1 cellular context compared by ENCODE assay signal in the genomic region with DNA sequence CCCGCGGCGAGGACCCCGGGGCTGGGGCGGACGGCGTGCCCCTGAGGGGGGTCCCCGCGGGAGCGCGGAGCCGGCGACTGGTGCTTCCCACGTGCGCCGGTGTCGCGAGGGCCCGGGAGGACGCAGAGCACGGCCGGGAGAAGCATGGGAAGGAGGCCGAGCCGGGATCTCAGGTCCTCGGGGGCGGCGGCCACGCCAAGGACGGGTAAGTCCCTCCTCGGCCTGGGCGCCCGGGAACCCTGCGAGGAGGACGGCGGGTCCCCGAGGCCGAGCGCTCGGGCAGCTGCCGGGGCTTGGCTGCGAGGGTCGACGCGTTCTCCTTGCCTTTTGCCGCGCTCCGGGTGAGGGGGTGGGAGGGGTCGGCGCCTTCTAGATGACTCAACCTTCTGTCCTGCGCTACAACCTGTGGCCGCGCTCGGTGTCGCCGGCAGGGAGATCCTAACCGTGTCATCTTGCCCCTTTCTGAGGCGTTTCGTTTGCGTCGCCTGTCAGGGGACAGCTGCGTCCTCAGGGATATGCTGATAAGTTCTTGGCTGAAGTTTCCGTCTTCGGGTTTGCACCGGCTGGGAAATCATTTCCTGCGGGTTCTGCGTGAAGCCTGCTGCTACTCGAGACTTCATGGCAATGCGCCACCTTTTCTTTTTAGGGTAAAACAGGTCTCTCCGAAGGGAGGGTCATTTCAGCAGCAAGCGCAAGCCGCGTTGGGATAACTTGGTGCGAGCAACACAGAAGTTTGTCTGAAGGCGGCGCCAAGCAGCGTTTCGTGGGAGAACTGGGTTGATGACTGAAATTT.
TF ChIP-seq lines count a peak whose summit lies in the region.

No MANE protein-coding gene starts in this region.

TF ChIP-seq in K562, 482 proteins besides CTCF, POLR2A, EP300 and RAD21 (continued from another document and continues in another):
- TF ChIP-seq, protein P1, sequence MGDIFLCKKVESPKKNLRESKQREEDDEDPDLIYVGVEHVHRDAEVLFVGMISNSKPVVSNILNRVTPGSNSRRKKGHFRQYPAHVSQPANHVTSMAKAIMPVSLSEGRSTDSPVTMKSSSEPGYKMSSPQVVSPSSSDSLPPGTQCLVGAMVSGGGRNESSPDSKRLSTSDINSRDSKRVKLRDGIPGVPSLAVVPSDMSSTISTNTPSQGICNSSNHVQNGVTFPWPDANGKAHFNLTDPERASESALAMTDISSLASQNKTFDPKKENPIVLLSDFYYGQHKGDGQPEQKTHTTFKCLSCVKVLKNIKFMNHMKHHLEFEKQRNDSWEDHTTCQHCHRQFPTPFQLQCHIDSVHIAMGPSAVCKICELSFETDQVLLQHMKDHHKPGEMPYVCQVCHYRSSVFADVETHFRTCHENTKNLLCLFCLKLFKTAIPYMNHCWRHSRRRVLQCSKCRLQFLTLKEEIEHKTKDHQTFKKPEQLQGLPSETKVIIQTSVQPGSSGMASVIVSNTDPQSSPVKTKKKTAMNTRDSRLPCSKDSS (IDR thresholded peaks at IDR 0.05; ENCODE audit: low read depth, partially characterized antibody): no peak
- TF ChIP-seq PURB (CRISPR knock-in tag; IDR thresholded peaks at IDR 0.05; ENCODE audit: low read depth): no peak
- TF ChIP-seq, protein P2, sequence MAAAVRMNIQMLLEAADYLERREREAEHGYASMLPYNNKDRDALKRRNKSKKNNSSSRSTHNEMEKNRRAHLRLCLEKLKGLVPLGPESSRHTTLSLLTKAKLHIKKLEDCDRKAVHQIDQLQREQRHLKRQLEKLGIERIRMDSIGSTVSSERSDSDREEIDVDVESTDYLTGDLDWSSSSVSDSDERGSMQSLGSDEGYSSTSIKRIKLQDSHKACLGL (CRISPR knock-in tag; IDR thresholded peaks at IDR 0.05; ENCODE audit: borderline replicate concordance, poor library complexity, severe bottlenecking): peak; percentile 79
- TF ChIP-seq, protein P3, sequence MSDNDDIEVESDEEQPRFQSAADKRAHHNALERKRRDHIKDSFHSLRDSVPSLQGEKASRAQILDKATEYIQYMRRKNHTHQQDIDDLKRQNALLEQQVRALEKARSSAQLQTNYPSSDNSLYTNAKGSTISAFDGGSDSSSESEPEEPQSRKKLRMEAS (CRISPR knock-in tag; IDR thresholded peaks at IDR 0.05): no peak
- peak; percentile 17; the same call in 1 of the 2 replicates for TF ChIP-seq GABPB1 (CRISPR knock-in tag; IDR thresholded peaks at IDR 0.05)
- TF ChIP-seq, protein P4, sequence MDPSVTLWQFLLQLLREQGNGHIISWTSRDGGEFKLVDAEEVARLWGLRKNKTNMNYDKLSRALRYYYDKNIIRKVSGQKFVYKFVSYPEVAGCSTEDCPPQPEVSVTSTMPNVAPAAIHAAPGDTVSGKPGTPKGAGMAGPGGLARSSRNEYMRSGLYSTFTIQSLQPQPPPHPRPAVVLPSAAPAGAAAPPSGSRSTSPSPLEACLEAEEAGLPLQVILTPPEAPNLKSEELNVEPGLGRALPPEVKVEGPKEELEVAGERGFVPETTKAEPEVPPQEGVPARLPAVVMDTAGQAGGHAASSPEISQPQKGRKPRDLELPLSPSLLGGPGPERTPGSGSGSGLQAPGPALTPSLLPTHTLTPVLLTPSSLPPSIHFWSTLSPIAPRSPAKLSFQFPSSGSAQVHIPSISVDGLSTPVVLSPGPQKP (CRISPR knock-in tag; IDR thresholded peaks at IDR 0.05): no peak
- TF ChIP-seq SNIP1 (IDR thresholded peaks at IDR 0.05; ENCODE audit: low read depth): no peak
- TF ChIP-seq, protein P5, sequence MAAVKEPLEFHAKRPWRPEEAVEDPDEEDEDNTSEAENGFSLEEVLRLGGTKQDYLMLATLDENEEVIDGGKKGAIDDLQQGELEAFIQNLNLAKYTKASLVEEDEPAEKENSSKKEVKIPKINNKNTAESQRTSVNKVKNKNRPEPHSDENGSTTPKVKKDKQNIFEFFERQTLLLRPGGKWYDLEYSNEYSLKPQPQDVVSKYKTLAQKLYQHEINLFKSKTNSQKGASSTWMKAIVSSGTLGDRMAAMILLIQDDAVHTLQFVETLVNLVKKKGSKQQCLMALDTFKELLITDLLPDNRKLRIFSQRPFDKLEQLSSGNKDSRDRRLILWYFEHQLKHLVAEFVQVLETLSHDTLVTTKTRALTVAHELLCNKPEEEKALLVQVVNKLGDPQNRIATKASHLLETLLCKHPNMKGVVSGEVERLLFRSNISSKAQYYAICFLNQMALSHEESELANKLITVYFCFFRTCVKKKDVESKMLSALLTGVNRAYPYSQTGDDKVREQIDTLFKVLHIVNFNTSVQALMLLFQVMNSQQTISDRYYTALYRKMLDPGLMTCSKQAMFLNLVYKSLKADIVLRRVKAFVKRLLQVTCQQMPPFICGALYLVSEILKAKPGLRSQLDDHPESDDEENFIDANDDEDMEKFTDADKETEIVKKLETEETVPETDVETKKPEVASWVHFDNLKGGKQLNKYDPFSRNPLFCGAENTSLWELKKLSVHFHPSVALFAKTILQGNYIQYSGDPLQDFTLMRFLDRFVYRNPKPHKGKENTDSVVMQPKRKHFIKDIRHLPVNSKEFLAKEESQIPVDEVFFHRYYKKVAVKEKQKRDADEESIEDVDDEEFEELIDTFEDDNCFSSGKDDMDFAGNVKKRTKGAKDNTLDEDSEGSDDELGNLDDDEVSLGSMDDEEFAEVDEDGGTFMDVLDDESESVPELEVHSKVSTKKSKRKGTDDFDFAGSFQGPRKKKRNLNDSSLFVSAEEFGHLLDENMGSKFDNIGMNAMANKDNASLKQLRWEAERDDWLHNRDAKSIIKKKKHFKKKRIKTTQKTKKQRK (IDR thresholded peaks at IDR 0.05; ENCODE audit: borderline replicate concordance, low read depth, low read length): no peak
- peak; percentile 25; the same call in 1 of the 2 replicates for TF ChIP-seq TCF3 (CRISPR knock-in tag; IDR thresholded peaks at IDR 0.05)
- TF ChIP-seq SMAD3 (CRISPR knock-in tag; conservative IDR thresholded peaks at IDR 0.05): no peak
- TF ChIP-seq SAFB2 (IDR thresholded peaks at IDR 0.05; ENCODE audit: borderline replicate concordance, low read depth, low read length, severe bottlenecking): no peak
- TF ChIP-seq SMARCA5 (IDR thresholded peaks at IDR 0.05): no peak
- TF ChIP-seq, protein P6, sequence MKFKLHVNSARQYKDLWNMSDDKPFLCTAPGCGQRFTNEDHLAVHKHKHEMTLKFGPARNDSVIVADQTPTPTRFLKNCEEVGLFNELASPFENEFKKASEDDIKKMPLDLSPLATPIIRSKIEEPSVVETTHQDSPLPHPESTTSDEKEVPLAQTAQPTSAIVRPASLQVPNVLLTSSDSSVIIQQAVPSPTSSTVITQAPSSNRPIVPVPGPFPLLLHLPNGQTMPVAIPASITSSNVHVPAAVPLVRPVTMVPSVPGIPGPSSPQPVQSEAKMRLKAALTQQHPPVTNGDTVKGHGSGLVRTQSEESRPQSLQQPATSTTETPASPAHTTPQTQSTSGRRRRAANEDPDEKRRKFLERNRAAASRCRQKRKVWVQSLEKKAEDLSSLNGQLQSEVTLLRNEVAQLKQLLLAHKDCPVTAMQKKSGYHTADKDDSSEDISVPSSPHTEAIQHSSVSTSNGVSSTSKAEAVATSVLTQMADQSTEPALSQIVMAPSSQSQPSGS (CRISPR knock-in tag; IDR thresholded peaks at IDR 0.05): no peak
- peak; percentile 85 for TF ChIP-seq CREM (IDR thresholded peaks at IDR 0.05; ENCODE audit: low read depth)
- TF ChIP-seq, protein P7, sequence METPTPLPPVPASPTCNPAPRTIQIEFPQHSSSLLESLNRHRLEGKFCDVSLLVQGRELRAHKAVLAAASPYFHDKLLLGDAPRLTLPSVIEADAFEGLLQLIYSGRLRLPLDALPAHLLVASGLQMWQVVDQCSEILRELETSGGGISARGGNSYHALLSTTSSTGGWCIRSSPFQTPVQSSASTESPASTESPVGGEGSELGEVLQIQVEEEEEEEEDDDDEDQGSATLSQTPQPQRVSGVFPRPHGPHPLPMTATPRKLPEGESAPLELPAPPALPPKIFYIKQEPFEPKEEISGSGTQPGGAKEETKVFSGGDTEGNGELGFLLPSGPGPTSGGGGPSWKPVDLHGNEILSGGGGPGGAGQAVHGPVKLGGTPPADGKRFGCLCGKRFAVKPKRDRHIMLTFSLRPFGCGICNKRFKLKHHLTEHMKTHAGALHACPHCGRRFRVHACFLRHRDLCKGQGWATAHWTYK (CRISPR knock-in tag; IDR thresholded peaks at IDR 0.05): no peak
- peak; percentile 15; the same call in 1 of the 2 replicates for TF ChIP-seq GTF2A2 (tag; IDR thresholded peaks at IDR 0.05)
- TF ChIP-seq ZNF75A (CRISPR knock-in tag; IDR thresholded peaks at IDR 0.05): no peak
- TF ChIP-seq CBFA2T3 (IDR thresholded peaks at IDR 0.05): peak; percentile 48
- no peak for TF ChIP-seq PCBP2 (IDR thresholded peaks at IDR 0.05; ENCODE audit: low read depth, low read length, poor library complexity, severe bottlenecking)
- peak; percentile 56; the same call in 1 of the 2 replicates for TF ChIP-seq TRIM28 (IDR thresholded peaks at IDR 0.05)
- TF ChIP-seq ETV5 (CRISPR knock-in tag; IDR thresholded peaks at IDR 0.05; ENCODE audit: low read depth): no peak
- TF ChIP-seq ZNF311 (CRISPR knock-in tag; IDR thresholded peaks at IDR 0.05): peak; percentile 28; the same call in 1 of the 2 replicates
- TF ChIP-seq ZNF24 (IDR thresholded peaks at IDR 0.05): 0 out of 2 replicates have a peak, but pooled peaks have one; percentile 8
- no peak for TF ChIP-seq ZNF583 (CRISPR knock-in tag; IDR thresholded peaks at IDR 0.05)
- TF ChIP-seq HNRNPH1 (optimal IDR thresholded peaks at IDR 0.05; ENCODE audit: low read depth, low read length): no peak
- TF ChIP-seq, protein P8, sequence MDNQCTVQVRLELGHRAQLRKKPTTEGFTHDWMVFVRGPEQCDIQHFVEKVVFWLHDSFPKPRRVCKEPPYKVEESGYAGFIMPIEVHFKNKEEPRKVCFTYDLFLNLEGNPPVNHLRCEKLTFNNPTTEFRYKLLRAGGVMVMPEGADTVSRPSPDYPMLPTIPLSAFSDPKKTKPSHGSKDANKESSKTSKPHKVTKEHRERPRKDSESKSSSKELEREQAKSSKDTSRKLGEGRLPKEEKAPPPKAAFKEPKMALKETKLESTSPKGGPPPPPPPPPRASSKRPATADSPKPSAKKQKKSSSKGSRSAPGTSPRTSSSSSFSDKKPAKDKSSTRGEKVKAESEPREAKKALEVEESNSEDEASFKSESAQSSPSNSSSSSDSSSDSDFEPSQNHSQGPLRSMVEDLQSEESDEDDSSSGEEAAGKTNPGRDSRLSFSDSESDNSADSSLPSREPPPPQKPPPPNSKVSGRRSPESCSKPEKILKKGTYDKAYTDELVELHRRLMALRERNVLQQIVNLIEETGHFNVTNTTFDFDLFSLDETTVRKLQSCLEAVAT (IDR thresholded peaks at IDR 0.05): no peak
- peak; percentile 87 for TF ChIP-seq GABPA (tag; conservative IDR thresholded peaks at IDR 0.05; ENCODE audit: low read depth)
- 0 out of 2 replicates have a peak, but pooled peaks have one; percentile 18 for TF ChIP-seq ZNF57 (CRISPR knock-in tag; IDR thresholded peaks at IDR 0.05)
- peak; percentile 89 for TF ChIP-seq RBFOX2 (IDR thresholded peaks at IDR 0.05; ENCODE audit: low read depth, low read length)
- 0 out of 2 replicates have a peak, but pooled peaks have one; percentile 53 for TF ChIP-seq ZBTB7A (IDR thresholded peaks at IDR 0.05; ENCODE audit: borderline replicate concordance, control insufficient read depth, low read depth, low read length)
- TF ChIP-seq SLC30A9 (CRISPR knock-in tag; IDR thresholded peaks at IDR 0.05): no peak
- TF ChIP-seq, protein P9, sequence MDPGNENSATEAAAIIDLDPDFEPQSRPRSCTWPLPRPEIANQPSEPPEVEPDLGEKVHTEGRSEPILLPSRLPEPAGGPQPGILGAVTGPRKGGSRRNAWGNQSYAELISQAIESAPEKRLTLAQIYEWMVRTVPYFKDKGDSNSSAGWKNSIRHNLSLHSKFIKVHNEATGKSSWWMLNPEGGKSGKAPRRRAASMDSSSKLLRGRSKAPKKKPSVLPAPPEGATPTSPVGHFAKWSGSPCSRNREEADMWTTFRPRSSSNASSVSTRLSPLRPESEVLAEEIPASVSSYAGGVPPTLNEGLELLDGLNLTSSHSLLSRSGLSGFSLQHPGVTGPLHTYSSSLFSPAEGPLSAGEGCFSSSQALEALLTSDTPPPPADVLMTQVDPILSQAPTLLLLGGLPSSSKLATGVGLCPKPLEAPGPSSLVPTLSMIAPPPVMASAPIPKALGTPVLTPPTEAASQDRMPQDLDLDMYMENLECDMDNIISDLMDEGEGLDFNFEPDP (CRISPR knock-in tag; IDR thresholded peaks at IDR 0.05): no peak; the same call in 1 of the 2 replicates
- TF ChIP-seq ILF3 (IDR thresholded peaks at IDR 0.05; ENCODE audit: borderline replicate concordance): peak; percentile 22; the same call in 1 of the 2 replicates
- TF ChIP-seq ZFP30 (CRISPR knock-in tag; IDR thresholded peaks at IDR 0.05; ENCODE audit: borderline replicate concordance): no peak
- no peak for TF ChIP-seq ZNF134 (CRISPR knock-in tag; conservative IDR thresholded peaks at IDR 0.05)
- TF ChIP-seq LCOR (CRISPR knock-in tag; IDR thresholded peaks at IDR 0.05): peak; percentile 76
- TF ChIP-seq COPS2 (conservative IDR thresholded peaks at IDR 0.05): no peak
- TF ChIP-seq ZKSCAN3 (CRISPR knock-in tag; IDR thresholded peaks at IDR 0.05): no peak
- TF ChIP-seq, protein P10, sequence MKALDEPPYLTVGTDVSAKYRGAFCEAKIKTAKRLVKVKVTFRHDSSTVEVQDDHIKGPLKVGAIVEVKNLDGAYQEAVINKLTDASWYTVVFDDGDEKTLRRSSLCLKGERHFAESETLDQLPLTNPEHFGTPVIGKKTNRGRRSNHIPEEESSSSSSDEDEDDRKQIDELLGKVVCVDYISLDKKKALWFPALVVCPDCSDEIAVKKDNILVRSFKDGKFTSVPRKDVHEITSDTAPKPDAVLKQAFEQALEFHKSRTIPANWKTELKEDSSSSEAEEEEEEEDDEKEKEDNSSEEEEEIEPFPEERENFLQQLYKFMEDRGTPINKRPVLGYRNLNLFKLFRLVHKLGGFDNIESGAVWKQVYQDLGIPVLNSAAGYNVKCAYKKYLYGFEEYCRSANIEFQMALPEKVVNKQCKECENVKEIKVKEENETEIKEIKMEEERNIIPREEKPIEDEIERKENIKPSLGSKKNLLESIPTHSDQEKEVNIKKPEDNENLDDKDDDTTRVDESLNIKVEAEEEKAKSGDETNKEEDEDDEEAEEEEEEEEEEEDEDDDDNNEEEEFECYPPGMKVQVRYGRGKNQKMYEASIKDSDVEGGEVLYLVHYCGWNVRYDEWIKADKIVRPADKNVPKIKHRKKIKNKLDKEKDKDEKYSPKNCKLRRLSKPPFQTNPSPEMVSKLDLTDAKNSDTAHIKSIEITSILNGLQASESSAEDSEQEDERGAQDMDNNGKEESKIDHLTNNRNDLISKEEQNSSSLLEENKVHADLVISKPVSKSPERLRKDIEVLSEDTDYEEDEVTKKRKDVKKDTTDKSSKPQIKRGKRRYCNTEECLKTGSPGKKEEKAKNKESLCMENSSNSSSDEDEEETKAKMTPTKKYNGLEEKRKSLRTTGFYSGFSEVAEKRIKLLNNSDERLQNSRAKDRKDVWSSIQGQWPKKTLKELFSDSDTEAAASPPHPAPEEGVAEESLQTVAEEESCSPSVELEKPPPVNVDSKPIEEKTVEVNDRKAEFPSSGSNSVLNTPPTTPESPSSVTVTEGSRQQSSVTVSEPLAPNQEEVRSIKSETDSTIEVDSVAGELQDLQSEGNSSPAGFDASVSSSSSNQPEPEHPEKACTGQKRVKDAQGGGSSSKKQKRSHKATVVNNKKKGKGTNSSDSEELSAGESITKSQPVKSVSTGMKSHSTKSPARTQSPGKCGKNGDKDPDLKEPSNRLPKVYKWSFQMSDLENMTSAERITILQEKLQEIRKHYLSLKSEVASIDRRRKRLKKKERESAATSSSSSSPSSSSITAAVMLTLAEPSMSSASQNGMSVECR (CRISPR knock-in tag; IDR thresholded peaks at IDR 0.05): peak; percentile 92
- TF ChIP-seq RFX1 (IDR thresholded peaks at IDR 0.05): no peak
- TF ChIP-seq GATA2 (CRISPR knock-in tag; IDR thresholded peaks at IDR 0.05): peak; percentile 20; the same call in 1 of the 2 replicates
- TF ChIP-seq JUN (IDR thresholded peaks at IDR 0.05; ENCODE audit: borderline replicate concordance, low read depth, low read length): no peak
- TF ChIP-seq JUN (CRISPR knock-in tag; IDR thresholded peaks at IDR 0.05; ENCODE audit: borderline replicate concordance): peak; percentile 88; the same call in 1 of the 2 replicates
- no peak for TF ChIP-seq PYGO2 (tag; IDR thresholded peaks at IDR 0.05)
- no peak for TF ChIP-seq TAF15 (IDR thresholded peaks at IDR 0.05; ENCODE audit: low read depth, low read length)
